8 cellular contexts compared by ENCODE assay signal in the genomic region with DNA sequence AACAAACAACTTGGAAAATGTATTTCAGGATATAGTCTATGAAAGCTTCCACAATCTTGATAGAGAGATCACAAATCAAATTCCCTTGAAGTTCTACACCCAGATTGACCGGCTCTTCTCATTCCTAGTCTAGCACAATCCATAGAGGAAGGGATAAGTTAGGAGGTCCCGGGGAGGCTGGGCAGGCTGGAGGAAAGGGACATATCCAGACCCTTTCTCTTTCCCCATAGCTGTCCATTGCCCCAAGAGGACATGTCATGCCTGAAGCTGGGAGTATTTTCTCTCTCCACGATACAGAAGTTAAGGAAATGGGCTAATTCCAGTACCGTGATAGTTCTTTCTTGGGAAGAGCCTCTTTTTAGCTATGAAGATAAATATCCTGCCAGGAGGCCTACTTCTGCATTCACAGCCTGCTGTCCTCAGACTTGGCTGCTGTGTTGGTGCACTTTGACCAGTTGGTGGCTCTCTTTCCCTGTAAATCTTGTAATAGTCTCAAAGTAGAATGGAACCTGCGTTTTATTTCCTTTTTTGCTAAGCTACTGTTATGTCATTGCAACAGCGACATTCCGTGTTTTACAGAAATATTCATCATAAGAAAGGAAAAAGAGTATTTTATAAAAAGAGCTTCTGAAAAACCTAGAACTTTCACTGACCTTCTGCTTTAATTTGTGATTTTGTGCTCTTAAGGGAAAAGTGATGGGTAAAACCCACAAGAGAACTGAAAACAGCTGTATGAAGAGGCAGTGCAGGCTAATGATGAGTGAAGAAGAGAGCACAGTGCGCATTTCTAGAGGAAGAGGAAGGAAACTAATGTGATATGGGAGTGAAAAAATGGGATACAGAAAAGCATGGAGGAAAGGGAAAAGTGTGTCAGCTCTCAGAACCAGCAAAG. TPM values are rescaled to one million over a fixed set of nuclear protein-coding genes. Genes with fewer than 3 reads are reported as not detected.
A peak's percentile ranks its signal among the peaks of the same experiment; 100 is the strongest.
DNase-seq lines count a peak whose midpoint lies in the region; ATAC-seq and TF ChIP-seq lines count a peak whose summit lies in the region.
"Not testable (repeated sequence)": the region's sequence is repeated elsewhere in the genome, so short reads cannot be mapped to it uniquely, and the experiment has no call there.

No MANE protein-coding gene starts in this region.

- H3K4me1 ChIP-seq in esophagus squamous epithelium, result not testable (repeated sequence)

- 28 to 30% methylated on average over 8 of the region's 8 CpGs for WGBS in esophagus squamous epithelium, 2 donors

- H3K9me3 Mint-ChIP-seq in activated CD8-positive, alpha-beta T cell treated with anti-CD3 and anti-CD28 coated beads for 36 hours, result not testable (repeated sequence)

- peak overlapping the region; percentile 2 for H3K4me3 Mint-ChIP-seq in activated CD8-positive, alpha-beta T cell treated with anti-CD3 and anti-CD28 coated beads for 36 hours

- POLR2A ChIA-PET in activated CD8-positive, alpha-beta T cell treated with anti-CD3 and anti-CD28 coated beads for 36 hours (lab: Charles Lee), result interaction anchor here (0.7 kb wide), 1 partner anchor 29 kb away, joined by 3 read pairs; the partner anchor contains the start of gene IFNA10

- H3K27me3 Mint-ChIP-seq in activated CD8-positive, alpha-beta T cell treated with anti-CD3 and anti-CD28 coated beads for 36 hours, result not testable (repeated sequence)

- DNase-seq in A172 (ENCODE audit: low spot score), result peak; percentile 35
- DNase-seq in GM12865 (ENCODE audit: low read depth), result peak; percentile 69
- peak; percentile 18 for DNase-seq in NCI-H526 treated with DMSO at 0.1 percent for 48 hours (lab: John Stamatoyannopoulos, UW)
- DNase-seq in activated CD8-positive, alpha-beta T cell treated with anti-CD3 and anti-CD28 coated beads for 36 hours, result peak; percentile 48
- not testable (repeated sequence) for DNase-seq in esophagus squamous epithelium (lab: John Stamatoyannopoulos, UW)
- DNase-seq in middle frontal gyrus (ENCODE audit: extremely low spot score, low spot score), result peak; percentile 8

- not testable (repeated sequence) for H3K36me3 ChIP-seq in esophagus squamous epithelium

- intact Hi-C loops in activated CD8-positive, alpha-beta T cell treated with anti-CD3 and anti-CD28 coated beads for 36 hours (cut with micrococcal nuclease), result loop anchor here (10.0 kb wide), 2 partner anchors 89 to 209 kb away; partner anchors contain the start of gene IFNA1
- intact Hi-C loops in esophagus squamous epithelium (cut with DNase I), result not testable (repeated sequence)

- CTCF ChIA-PET in activated CD8-positive, alpha-beta T cell treated with anti-CD3 and anti-CD28 coated beads for 36 hours (lab: Charles Lee), result interaction anchor here (0.6 to 3.3 kb wide), 57 partner anchors 10 to 773 kb away, joined by 3 to 37 read pairs (median 4); partner anchors contain the start of gene CDKN2B

- TF ChIP-seq POLR2A in esophagus squamous epithelium (IDR thresholded peaks at IDR 0.05), result not testable (repeated sequence)

- not testable (repeated sequence) for H3K36me3 Mint-ChIP-seq in activated CD8-positive, alpha-beta T cell treated with anti-CD3 and anti-CD28 coated beads for 36 hours (ENCODE audit: low read depth)

- H3K4me1 Mint-ChIP-seq in activated CD8-positive, alpha-beta T cell treated with anti-CD3 and anti-CD28 coated beads for 36 hours (ENCODE audit: low read depth), result not testable (repeated sequence)

- not testable (repeated sequence) for H3K27ac Mint-ChIP-seq in activated CD8-positive, alpha-beta T cell treated with anti-CD3 and anti-CD28 coated beads for 36 hours

- H3K27me3 ChIP-seq in esophagus squamous epithelium, result not testable (repeated sequence)

- H3K9me3 ChIP-seq in esophagus squamous epithelium, result not testable (repeated sequence)

- ATAC-seq in GM21723 (IDR thresholded peaks at IDR 0.05; ENCODE audit: unreplicated experiment) (peak; percentile 85), HG03469 (IDR thresholded peaks at IDR 0.05; ENCODE audit: unreplicated experiment) (peak; percentile 58)
- peak; percentile 76 for ATAC-seq in activated CD8-positive, alpha-beta T cell treated with anti-CD3 and anti-CD28 coated beads for 36 hours

- H3K27ac ChIP-seq in esophagus squamous epithelium, result not testable (repeated sequence)

- TF ChIP-seq CTCF in GM12865 (IDR thresholded peaks at IDR 0.05; ENCODE audit: insufficient read depth, low read depth, low read length, missing control alignments) (peak; percentile 57), esophagus squamous epithelium (IDR thresholded peaks at IDR 0.05) (peak in 4 of 6 experiments; percentile 25 to 56 (median 42))
- peak; percentile 65 for TF ChIP-seq CTCF in activated CD8-positive, alpha-beta T cell treated with anti-CD3 and anti-CD28 coated beads for 36 hours (IDR thresholded peaks at IDR 0.05)

- H3K4me3 ChIP-seq in GM12865 (ENCODE audit: low read depth, low read length); esophagus squamous epithelium: not testable (repeated sequence)

RNA-seq across cellular contexts. Expression of gene IFNA14, which starts 4.1 kb away (rescaled TPM):
- not detected in 2 replicates for total RNA-seq in A172 (2014; rRNA removed; shearing (Covaris generic))
- total RNA-seq in activated CD8-positive, alpha-beta T cell treated with anti-CD3 and anti-CD28 coated beads for 36 hours, result not detected
- not detected for total RNA-seq in esophagus squamous epithelium

RNA-seq across cellular contexts. Expression of gene IFNA17, which starts 7.7 kb away (rescaled TPM):
- not detected in 2 replicates for total RNA-seq in A172 (2014; rRNA removed; shearing (Covaris generic))
- not detected for total RNA-seq in activated CD8-positive, alpha-beta T cell treated with anti-CD3 and anti-CD28 coated beads for 36 hours
- not detected for total RNA-seq in esophagus squamous epithelium

RNA-seq across cellular contexts. Expression of gene IFNA16, which starts 18.6 kb away (rescaled TPM):
- not detected in 2 replicates for total RNA-seq in A172 (2014; rRNA removed; shearing (Covaris generic))
- not detected for total RNA-seq in activated CD8-positive, alpha-beta T cell treated with anti-CD3 and anti-CD28 coated beads for 36 hours
- total RNA-seq in esophagus squamous epithelium, result not detected

RNA-seq across cellular contexts. Expression of gene IFNA10, which starts 28.8 kb away (rescaled TPM):
- total RNA-seq in A172 (2014; rRNA removed; shearing (Covaris generic)), result not detected in 2 replicates
- not detected for total RNA-seq in activated CD8-positive, alpha-beta T cell treated with anti-CD3 and anti-CD28 coated beads for 36 hours
- not detected for total RNA-seq in esophagus squamous epithelium

RNA-seq across cellular contexts. Expression of gene IFNA7, which starts 33.7 kb away (rescaled TPM):
- not detected in 2 replicates for total RNA-seq in A172 (2014; rRNA removed; shearing (Covaris generic))
- not detected for total RNA-seq in activated CD8-positive, alpha-beta T cell treated with anti-CD3 and anti-CD28 coated beads for 36 hours
- total RNA-seq in esophagus squamous epithelium, result not detected
